17 cellular contexts compared by ENCODE assay signal in the genomic region with DNA sequence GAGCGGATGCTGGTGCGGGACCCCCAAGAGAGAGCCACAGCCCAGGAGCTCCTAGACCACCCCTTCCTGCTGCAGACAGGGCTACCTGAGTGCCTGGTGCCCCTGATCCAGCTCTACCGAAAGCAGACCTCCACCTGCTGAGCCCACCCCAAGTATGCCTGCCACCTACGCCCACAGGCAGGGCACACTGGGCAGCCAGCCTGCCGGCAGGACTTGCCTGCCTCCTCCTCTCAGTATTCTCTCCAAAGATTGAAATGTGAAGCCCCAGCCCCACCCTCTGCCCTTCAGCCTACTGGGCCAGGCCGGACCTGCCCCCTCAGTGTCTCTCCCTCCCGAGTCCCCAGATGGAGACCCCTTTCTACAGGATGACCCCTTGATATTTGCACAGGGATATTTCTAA. TPM values are rescaled to one million over a fixed set of nuclear protein-coding genes. Genes with fewer than 3 reads are reported as not detected.
DNase-seq lines count a peak whose midpoint lies in the region; ATAC-seq lines count a peak whose summit lies in the region.
"Had no signal": no experiment of that assay in that cellular context is flagged by ENCODE, and none has a peak within 500 bp of the region (broad histone marks: within the 10 kb centered on the region; RNA-seq: fewer than 3 reads in every experiment).

No MANE protein-coding gene starts in this region.

- intact Hi-C loops in Right ventricle myocardium inferior (cut with DNase I) (loop anchor here (2.0 kb wide), 1 partner anchor 231 kb away; no protein-coding TSS in a partner anchor), Right ventricle myocardium superior (cut with DNase I) (loop anchor here (2.0 kb wide), 1 partner anchor 57 kb away; no protein-coding TSS in a partner anchor)
- intact Hi-C loops in dendritic cell treated with granulocyte-macrophage colony-stimulating factor and Interleukin-4, amounts not matched to agents 40 ng/mL and 50 ng/mL, for 4 days (cut with micrococcal nuclease), result no loop called here

- no peak overlapping the region for H3K4me3 ChIP-seq in BLaER1 treated with 17β-estradiol and CSF1 and Interleukin-3, amounts not matched to agents 10 nM and 100 nM
- H3K4me3 ChIP-seq: HAP-1 had no signal

- DNase-seq in Right ventricle myocardium inferior (ENCODE audit: missing footprints), result peak; percentile 53
- no peak for DNase-seq in Right ventricle myocardium superior
- no peak for DNase-seq in stimulated activated naive B cell treated with anti-CD40 and anti-IgM and Interleukin-4, amounts not matched to agents 10 μg/mL and 1 μg/mL and 100 μg/mL, for 72 hours
- no peak for DNase-seq in HT-29 (ENCODE audit: low spot score)
- DNase-seq in NCI-H2107 treated with DMSO at 0.1 percent for 48 hours (lab: John Stamatoyannopoulos, UW; ENCODE audit: unreplicated experiment), result no peak
- DNase-seq: 8988T; CD4-positive, alpha-beta T cell; CD8-positive, alpha-beta memory T cell; DMS 273 treated with DMSO at 0.1 percent for 48 hours; DMS79 treated with DMSO at 0.1 percent for 48 hours; GF-D8; GOT3; HFFc6 had no signal

- H3K4me1 Mint-ChIP-seq in dendritic cell treated with granulocyte-macrophage colony-stimulating factor and Interleukin-4, amounts not matched to agents 40 ng/mL and 50 ng/mL, for 4 days (ENCODE audit: low read depth), result peaks cover 51% of the 10 kb centered on the region
- peaks cover 20 to 29% of the 10 kb centered on the region in 2 donors for H3K4me1 Mint-ChIP-seq in stimulated activated naive B cell treated with anti-CD40 and anti-IgM and Interleukin-4, amounts not matched to agents 10 μg/mL and 1 μg/mL and 100 μg/mL, for 72 hours

- peaks cover 22% of the 10 kb centered on the region for H3K27me3 Mint-ChIP-seq in dendritic cell treated with granulocyte-macrophage colony-stimulating factor and Interleukin-4, amounts not matched to agents 40 ng/mL and 50 ng/mL, for 4 days
- peaks cover 26 to 49% of the 10 kb centered on the region in 2 donors for H3K27me3 Mint-ChIP-seq in stimulated activated naive B cell treated with anti-CD40 and anti-IgM and Interleukin-4, amounts not matched to agents 10 μg/mL and 1 μg/mL and 100 μg/mL, for 72 hours

- peak overlapping the region; percentile 94 to 99 (median 96) for H3K4me2 ChIP-seq in BLaER1 treated with 17β-estradiol and CSF1 and Interleukin-3, amounts not matched to agents 10 nM and 100 nM

- no peak overlapping the region for H3K4me3 Mint-ChIP-seq in dendritic cell treated with granulocyte-macrophage colony-stimulating factor and Interleukin-4, amounts not matched to agents 40 ng/mL and 50 ng/mL, for 4 days
- H3K4me3 Mint-ChIP-seq in stimulated activated naive B cell treated with anti-CD40 and anti-IgM and Interleukin-4, amounts not matched to agents 10 μg/mL and 1 μg/mL and 100 μg/mL, for 72 hours, result no peak overlapping the region
- H3K4me3 Mint-ChIP-seq: CD4-positive, alpha-beta T cell; CD8-positive, alpha-beta memory T cell; HFFc6 had no signal

- H3K9ac ChIP-seq in BLaER1 treated with 17β-estradiol and CSF1 and Interleukin-3, amounts not matched to agents 10 nM and 100 nM, result peak overlapping the region in 7 of 11 experiments; percentile 1 to 45 (median 25); a peak in 6 of 22 replicates

- H3K27me3 ChIP-seq in BLaER1 treated with 17β-estradiol and CSF1 and Interleukin-3, amounts not matched to agents 10 nM and 100 nM, result peaks cover 14 to 30% (median 25%) of the 10 kb centered on the region in 11 experiments

- no peaks in the 10 kb centered on the region for H3K9me3 ChIP-seq in BLaER1 treated with 17β-estradiol and CSF1 and Interleukin-3, amounts not matched to agents 10 nM and 100 nM (replicated peaks in 1 of 11)
- H3K9me3 ChIP-seq: HAP-1 had no signal

- peak overlapping the region in 5 of 11 experiments; percentile 17 to 63 (median 33); a peak in 5 of 22 replicates for H3K27ac ChIP-seq in BLaER1 treated with 17β-estradiol and CSF1 and Interleukin-3, amounts not matched to agents 10 nM and 100 nM

- H3K27ac Mint-ChIP-seq in dendritic cell treated with granulocyte-macrophage colony-stimulating factor and Interleukin-4, amounts not matched to agents 40 ng/mL and 50 ng/mL, for 4 days, result peak overlapping the region; percentile 54
- H3K27ac Mint-ChIP-seq in stimulated activated naive B cell treated with anti-CD40 and anti-IgM and Interleukin-4, amounts not matched to agents 10 μg/mL and 1 μg/mL and 100 μg/mL, for 72 hours, result peak overlapping the region; percentile 37
- H3K27ac Mint-ChIP-seq: CD4-positive, alpha-beta T cell; CD8-positive, alpha-beta memory T cell; HFFc6 had no signal

- no peaks in the 10 kb centered on the region for H3K9me3 Mint-ChIP-seq in dendritic cell treated with granulocyte-macrophage colony-stimulating factor and Interleukin-4, amounts not matched to agents 40 ng/mL and 50 ng/mL, for 4 days
- no peaks in the 10 kb centered on the region for H3K9me3 Mint-ChIP-seq in stimulated activated naive B cell treated with anti-CD40 and anti-IgM and Interleukin-4, amounts not matched to agents 10 μg/mL and 1 μg/mL and 100 μg/mL, for 72 hours
- H3K9me3 Mint-ChIP-seq: CD4-positive, alpha-beta T cell; CD8-positive, alpha-beta memory T cell; HFFc6 had no signal

- H3K36me3 ChIP-seq in BLaER1 treated with 17β-estradiol and CSF1 and Interleukin-3, amounts not matched to agents 10 nM and 100 nM, result no peaks in the 10 kb centered on the region
- H3K36me3 ChIP-seq: HAP-1 had no signal

- peaks cover 2% of the 10 kb centered on the region for H3K36me3 Mint-ChIP-seq in dendritic cell treated with granulocyte-macrophage colony-stimulating factor and Interleukin-4, amounts not matched to agents 40 ng/mL and 50 ng/mL, for 4 days (ENCODE audit: low read depth)
- no peaks in the 10 kb centered on the region for H3K36me3 Mint-ChIP-seq in stimulated activated naive B cell treated with anti-CD40 and anti-IgM and Interleukin-4, amounts not matched to agents 10 μg/mL and 1 μg/mL and 100 μg/mL, for 72 hours
- H3K36me3 Mint-ChIP-seq: CD8-positive, alpha-beta memory T cell had no signal

- ATAC-seq in Right ventricle myocardium inferior (no peak), Right ventricle myocardium superior (ENCODE audit: poor library complexity) (no peak), HG02840 (IDR thresholded peaks at IDR 0.05; ENCODE audit: low FRiP score, unreplicated experiment) (no peak)
- no peak for ATAC-seq in stimulated activated naive B cell treated with anti-CD40 and anti-IgM and Interleukin-4, amounts not matched to agents 10 μg/mL and 1 μg/mL and 100 μg/mL, for 72 hours (replicated peaks)

- peaks cover 0 to 14% (median 0%) of the 10 kb centered on the region in 11 experiments; a peak in 4 of 22 replicates for H4K20me1 ChIP-seq in BLaER1 treated with 17β-estradiol and CSF1 and Interleukin-3, amounts not matched to agents 10 nM and 100 nM

- peaks cover 50 to 80% (median 65%) of the 10 kb centered on the region in 10 experiments for H3K4me1 ChIP-seq in BLaER1 treated with 17β-estradiol and CSF1 and Interleukin-3, amounts not matched to agents 10 nM and 100 nM
- H3K4me1 ChIP-seq: HAP-1 had no signal

RNA-seq across cellular contexts. Expression of a gene that starts 6.9 kb away (rescaled TPM):
- total RNA-seq in Right ventricle myocardium inferior, result 0.92 TPM
- 0.65 TPM for total RNA-seq in Right ventricle myocardium superior
- total RNA-seq in HT-29 (2014; rRNA removed; shearing (Covaris generic)), result not detected in 2 replicates
- total RNA-seq: CD4-positive, alpha-beta T cell; CD8-positive, alpha-beta memory T cell; HFFc6 had no signal

RNA-seq across cellular contexts. Expression of a gene that starts 31.8 kb away (rescaled TPM):
- 8.2 TPM for total RNA-seq in Right ventricle myocardium inferior
- 7.7 TPM for total RNA-seq in Right ventricle myocardium superior
- 0.38 and 0.91 TPM in 2 replicates for total RNA-seq in HT-29 (2014; rRNA removed; shearing (Covaris generic))

RNA-seq across cellular contexts. Expression of a gene that starts 37.1 kb away (rescaled TPM):
- total RNA-seq in Right ventricle myocardium inferior, result 10.1 TPM
- 9.7 TPM for total RNA-seq in Right ventricle myocardium superior
- 6.4 and 17.7 TPM in 2 replicates for total RNA-seq in HT-29 (2014; rRNA removed; shearing (Covaris generic))
- total RNA-seq: HFFc6 had no signal

RNA-seq across cellular contexts. Expression of a gene that starts 47.5 kb away (rescaled TPM):
- total RNA-seq in Right ventricle myocardium inferior, result 55.6 TPM
- 56.2 TPM for total RNA-seq in Right ventricle myocardium superior
- total RNA-seq in HT-29 (2014; rRNA removed; shearing (Covaris generic)), result 7.9 and 10.2 TPM in 2 replicates
